In the genomic region with DNA sequence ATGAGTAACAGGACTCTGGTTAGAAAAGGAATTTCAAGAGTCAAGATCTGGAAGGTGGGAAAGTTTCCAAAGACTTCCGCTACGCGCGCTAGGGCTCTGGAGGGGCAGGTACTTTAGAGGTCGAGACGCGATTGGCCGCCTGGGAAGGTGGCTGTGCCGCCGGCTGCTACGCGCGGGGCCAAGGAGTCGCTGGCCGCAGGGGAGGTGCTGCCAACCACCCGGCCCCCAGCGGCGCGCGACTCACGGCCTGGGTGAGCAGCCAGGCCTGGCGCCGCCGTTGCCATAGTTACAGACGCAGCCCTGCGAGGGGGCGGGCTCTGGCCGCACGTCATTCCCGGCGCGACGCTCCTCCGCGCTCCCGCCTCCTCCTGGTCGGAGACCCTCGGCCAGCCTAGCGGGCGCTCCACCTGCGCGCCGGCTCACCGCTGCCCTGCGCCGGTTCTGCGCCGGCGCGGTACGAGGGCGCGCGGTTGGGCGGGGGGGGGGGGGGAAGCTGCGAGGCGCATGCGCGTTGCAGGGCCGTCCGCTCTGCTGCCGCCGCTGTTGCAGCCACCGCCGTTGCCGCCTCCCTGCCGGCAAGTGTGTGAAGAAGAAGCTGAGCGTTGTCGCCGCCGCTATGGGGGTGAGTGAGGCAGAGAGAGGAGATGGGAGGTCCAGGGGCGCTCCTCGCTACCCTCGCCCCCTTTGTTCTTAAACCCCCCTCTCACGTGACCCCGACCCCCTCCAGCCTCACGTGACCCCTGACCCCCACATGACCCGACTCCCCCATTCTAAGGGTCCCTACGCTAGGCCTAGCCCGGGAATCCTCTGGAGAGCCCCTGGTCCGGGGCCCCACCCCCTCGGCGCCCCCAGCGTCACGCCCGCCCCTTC, we compare ENCODE assay signal across 1 cellular context.
TF ChIP-seq lines count a peak whose summit lies in the region.

A gene (plus strand): TSS at position 522 of the 870 bp plus-strand sequence. CDS start 95 bp downstream, at position 617.

TF ChIP-seq in K562, 482 proteins besides CTCF, POLR2A, EP300 and RAD21 (continued from another document and continues in another):
- TF ChIP-seq, protein P1, sequence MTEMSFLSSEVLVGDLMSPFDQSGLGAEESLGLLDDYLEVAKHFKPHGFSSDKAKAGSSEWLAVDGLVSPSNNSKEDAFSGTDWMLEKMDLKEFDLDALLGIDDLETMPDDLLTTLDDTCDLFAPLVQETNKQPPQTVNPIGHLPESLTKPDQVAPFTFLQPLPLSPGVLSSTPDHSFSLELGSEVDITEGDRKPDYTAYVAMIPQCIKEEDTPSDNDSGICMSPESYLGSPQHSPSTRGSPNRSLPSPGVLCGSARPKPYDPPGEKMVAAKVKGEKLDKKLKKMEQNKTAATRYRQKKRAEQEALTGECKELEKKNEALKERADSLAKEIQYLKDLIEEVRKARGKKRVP (CRISPR knock-in tag; IDR thresholded peaks at IDR 0.05) = no peak
- TF ChIP-seq, protein P2, sequence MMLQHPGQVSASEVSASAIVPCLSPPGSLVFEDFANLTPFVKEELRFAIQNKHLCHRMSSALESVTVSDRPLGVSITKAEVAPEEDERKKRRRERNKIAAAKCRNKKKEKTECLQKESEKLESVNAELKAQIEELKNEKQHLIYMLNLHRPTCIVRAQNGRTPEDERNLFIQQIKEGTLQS (IDR thresholded peaks at IDR 0.05) = no peak
- TF ChIP-seq, protein P2 (CRISPR knock-in tag; conservative IDR thresholded peaks at IDR 0.05) = no peak
- TF ChIP-seq, protein P3, sequence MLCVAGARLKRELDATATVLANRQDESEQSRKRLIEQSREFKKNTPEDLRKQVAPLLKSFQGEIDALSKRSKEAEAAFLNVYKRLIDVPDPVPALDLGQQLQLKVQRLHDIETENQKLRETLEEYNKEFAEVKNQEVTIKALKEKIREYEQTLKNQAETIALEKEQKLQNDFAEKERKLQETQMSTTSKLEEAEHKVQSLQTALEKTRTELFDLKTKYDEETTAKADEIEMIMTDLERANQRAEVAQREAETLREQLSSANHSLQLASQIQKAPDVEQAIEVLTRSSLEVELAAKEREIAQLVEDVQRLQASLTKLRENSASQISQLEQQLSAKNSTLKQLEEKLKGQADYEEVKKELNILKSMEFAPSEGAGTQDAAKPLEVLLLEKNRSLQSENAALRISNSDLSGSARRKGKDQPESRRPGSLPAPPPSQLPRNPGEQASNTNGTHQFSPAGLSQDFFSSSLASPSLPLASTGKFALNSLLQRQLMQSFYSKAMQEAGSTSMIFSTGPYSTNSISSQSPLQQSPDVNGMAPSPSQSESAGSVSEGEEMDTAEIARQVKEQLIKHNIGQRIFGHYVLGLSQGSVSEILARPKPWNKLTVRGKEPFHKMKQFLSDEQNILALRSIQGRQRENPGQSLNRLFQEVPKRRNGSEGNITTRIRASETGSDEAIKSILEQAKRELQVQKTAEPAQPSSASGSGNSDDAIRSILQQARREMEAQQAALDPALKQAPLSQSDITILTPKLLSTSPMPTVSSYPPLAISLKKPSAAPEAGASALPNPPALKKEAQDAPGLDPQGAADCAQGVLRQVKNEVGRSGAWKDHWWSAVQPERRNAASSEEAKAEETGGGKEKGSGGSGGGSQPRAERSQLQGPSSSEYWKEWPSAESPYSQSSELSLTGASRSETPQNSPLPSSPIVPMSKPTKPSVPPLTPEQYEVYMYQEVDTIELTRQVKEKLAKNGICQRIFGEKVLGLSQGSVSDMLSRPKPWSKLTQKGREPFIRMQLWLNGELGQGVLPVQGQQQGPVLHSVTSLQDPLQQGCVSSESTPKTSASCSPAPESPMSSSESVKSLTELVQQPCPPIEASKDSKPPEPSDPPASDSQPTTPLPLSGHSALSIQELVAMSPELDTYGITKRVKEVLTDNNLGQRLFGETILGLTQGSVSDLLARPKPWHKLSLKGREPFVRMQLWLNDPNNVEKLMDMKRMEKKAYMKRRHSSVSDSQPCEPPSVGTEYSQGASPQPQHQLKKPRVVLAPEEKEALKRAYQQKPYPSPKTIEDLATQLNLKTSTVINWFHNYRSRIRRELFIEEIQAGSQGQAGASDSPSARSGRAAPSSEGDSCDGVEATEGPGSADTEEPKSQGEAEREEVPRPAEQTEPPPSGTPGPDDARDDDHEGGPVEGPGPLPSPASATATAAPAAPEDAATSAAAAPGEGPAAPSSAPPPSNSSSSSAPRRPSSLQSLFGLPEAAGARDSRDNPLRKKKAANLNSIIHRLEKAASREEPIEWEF (CRISPR knock-in tag; IDR thresholded peaks at IDR 0.05) = no peak
- TF ChIP-seq CTBP1 (IDR thresholded peaks at IDR 0.05; ENCODE audit: borderline replicate concordance) = peak; percentile 88
- no peak for TF ChIP-seq ZNF282 (CRISPR knock-in tag; IDR thresholded peaks at IDR 0.05)
- TF ChIP-seq, protein P4, sequence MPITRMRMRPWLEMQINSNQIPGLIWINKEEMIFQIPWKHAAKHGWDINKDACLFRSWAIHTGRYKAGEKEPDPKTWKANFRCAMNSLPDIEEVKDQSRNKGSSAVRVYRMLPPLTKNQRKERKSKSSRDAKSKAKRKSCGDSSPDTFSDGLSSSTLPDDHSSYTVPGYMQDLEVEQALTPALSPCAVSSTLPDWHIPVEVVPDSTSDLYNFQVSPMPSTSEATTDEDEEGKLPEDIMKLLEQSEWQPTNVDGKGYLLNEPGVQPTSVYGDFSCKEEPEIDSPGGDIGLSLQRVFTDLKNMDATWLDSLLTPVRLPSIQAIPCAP (CRISPR knock-in tag; IDR thresholded peaks at IDR 0.05; ENCODE audit: borderline replicate concordance) = no peak
- TF ChIP-seq SIRT6 (IDR thresholded peaks at IDR 0.05; ENCODE audit: low read depth, low read length) = no peak
- TF ChIP-seq HIVEP1 (CRISPR knock-in tag; IDR thresholded peaks at IDR 0.05) = no peak
- TF ChIP-seq, protein P5, sequence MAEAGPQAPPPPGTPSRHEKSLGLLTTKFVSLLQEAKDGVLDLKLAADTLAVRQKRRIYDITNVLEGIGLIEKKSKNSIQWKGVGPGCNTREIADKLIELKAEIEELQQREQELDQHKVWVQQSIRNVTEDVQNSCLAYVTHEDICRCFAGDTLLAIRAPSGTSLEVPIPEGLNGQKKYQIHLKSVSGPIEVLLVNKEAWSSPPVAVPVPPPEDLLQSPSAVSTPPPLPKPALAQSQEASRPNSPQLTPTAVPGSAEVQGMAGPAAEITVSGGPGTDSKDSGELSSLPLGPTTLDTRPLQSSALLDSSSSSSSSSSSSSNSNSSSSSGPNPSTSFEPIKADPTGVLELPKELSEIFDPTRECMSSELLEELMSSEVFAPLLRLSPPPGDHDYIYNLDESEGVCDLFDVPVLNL (CRISPR knock-in tag; IDR thresholded peaks at IDR 0.05; ENCODE audit: low read depth) = peak; percentile 56; the same call in 1 of the 2 replicates
- no peak for TF ChIP-seq ZNF217 (CRISPR knock-in tag; IDR thresholded peaks at IDR 0.05)
- TF ChIP-seq MTA2 (IDR thresholded peaks at IDR 0.05; ENCODE audit: low read depth) = no peak
- no peak for TF ChIP-seq NCOR1 (IDR thresholded peaks at IDR 0.05)
- TF ChIP-seq ZBED1 (IDR thresholded peaks at IDR 0.05) = no peak
- TF ChIP-seq ZNF274 (IDR thresholded peaks at IDR 0.05; ENCODE audit: borderline replicate concordance, low read depth, low read length) = no peak
- no peak for TF ChIP-seq XRCC5 (IDR thresholded peaks at IDR 0.05; ENCODE audit: low read depth, low read length)
- no peak for TF ChIP-seq SMAD2 (IDR thresholded peaks at IDR 0.05; ENCODE audit: low read depth, low read length)
- TF ChIP-seq NFRKB (IDR thresholded peaks at IDR 0.05; ENCODE audit: low read depth) = no peak
- TF ChIP-seq, protein P6, sequence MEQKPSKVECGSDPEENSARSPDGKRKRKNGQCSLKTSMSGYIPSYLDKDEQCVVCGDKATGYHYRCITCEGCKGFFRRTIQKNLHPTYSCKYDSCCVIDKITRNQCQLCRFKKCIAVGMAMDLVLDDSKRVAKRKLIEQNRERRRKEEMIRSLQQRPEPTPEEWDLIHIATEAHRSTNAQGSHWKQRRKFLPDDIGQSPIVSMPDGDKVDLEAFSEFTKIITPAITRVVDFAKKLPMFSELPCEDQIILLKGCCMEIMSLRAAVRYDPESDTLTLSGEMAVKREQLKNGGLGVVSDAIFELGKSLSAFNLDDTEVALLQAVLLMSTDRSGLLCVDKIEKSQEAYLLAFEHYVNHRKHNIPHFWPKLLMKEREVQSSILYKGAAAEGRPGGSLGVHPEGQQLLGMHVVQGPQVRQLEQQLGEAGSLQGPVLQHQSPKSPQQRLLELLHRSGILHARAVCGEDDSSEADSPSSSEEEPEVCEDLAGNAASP (IDR thresholded peaks at IDR 0.05) = no peak
- no peak for TF ChIP-seq POLR3A (IDR thresholded peaks at IDR 0.05; ENCODE audit: borderline replicate concordance, extremely low read depth, insufficient read depth, insufficient read length)
- peak; percentile 88 for TF ChIP-seq BMI1 (IDR thresholded peaks at IDR 0.05; ENCODE audit: low read length)
- peak in 1 of 2 experiments; percentile 97; a peak in 2 of 4 replicates for TF ChIP-seq CSDE1 (IDR thresholded peaks at IDR 0.05)
- TF ChIP-seq ZNF253 (CRISPR knock-in tag; conservative IDR thresholded peaks at IDR 0.05) = no peak
- TF ChIP-seq, protein P7, sequence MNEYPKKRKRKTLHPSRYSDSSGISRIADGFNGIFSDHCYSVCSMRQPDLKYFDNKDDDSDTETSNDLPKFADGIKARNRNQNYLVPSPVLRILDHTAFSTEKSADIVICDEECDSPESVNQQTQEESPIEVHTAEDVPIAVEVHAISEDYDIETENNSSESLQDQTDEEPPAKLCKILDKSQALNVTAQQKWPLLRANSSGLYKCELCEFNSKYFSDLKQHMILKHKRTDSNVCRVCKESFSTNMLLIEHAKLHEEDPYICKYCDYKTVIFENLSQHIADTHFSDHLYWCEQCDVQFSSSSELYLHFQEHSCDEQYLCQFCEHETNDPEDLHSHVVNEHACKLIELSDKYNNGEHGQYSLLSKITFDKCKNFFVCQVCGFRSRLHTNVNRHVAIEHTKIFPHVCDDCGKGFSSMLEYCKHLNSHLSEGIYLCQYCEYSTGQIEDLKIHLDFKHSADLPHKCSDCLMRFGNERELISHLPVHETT (CRISPR knock-in tag; conservative IDR thresholded peaks at IDR 0.05 in 1 of 2, IDR thresholded peaks at IDR 0.05 in 1 of 2) = peak in 1 of 2 experiments; percentile 71; a peak in 2 of 4 replicates
- TF ChIP-seq, protein P8, sequence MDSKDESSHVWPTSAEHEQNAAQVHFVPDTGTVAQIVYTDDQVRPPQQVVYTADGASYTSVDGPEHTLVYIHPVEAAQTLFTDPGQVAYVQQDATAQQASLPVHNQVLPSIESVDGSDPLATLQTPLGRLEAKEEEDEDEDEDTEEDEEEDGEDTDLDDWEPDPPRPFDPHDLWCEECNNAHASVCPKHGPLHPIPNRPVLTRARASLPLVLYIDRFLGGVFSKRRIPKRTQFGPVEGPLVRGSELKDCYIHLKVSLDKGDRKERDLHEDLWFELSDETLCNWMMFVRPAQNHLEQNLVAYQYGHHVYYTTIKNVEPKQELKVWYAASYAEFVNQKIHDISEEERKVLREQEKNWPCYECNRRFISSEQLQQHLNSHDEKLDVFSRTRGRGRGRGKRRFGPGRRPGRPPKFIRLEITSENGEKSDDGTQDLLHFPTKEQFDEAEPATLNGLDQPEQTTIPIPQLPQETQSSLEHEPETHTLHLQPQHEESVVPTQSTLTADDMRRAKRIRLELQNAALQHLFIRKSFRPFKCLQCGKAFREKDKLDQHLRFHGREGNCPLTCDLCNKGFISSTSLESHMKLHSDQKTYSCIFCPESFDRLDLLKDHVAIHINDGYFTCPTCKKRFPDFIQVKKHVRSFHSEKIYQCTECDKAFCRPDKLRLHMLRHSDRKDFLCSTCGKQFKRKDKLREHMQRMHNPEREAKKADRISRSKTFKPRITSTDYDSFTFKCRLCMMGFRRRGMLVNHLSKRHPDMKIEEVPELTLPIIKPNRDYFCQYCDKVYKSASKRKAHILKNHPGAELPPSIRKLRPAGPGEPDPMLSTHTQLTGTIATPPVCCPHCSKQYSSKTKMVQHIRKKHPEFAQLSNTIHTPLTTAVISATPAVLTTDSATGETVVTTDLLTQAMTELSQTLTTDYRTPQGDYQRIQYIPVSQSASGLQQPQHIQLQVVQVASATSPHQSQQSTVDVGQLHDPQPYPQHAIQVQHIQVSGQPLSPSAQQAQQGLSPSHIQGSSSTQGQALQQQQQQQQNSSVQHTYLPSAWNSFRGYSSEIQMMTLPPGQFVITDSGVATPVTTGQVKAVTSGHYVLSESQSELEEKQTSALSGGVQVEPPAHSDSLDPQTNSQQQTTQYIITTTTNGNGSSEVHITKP (IDR thresholded peaks at IDR 0.05; ENCODE audit: partially characterized antibody) = no peak
- no peak for TF ChIP-seq SIX5 (IDR thresholded peaks at IDR 0.05; ENCODE audit: borderline replicate concordance in 1 of 2, insufficient read depth in 1 of 2, low read depth in 1 of 2, low read length in 2 of 2)
- no peak for TF ChIP-seq ZSCAN32 (CRISPR knock-in tag; IDR thresholded peaks at IDR 0.05)
- TF ChIP-seq, protein P9, sequence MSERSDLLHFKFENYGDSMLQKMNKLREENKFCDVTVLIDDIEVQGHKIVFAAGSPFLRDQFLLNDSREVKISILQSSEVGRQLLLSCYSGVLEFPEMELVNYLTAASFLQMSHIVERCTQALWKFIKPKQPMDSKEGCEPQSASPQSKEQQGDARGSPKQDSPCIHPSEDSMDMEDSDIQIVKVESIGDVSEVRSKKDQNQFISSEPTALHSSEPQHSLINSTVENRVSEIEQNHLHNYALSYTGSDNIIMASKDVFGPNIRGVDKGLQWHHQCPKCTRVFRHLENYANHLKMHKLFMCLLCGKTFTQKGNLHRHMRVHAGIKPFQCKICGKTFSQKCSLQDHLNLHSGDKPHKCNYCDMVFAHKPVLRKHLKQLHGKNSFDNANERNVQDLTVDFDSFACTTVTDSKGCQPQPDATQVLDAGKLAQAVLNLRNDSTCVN (CRISPR knock-in tag; IDR thresholded peaks at IDR 0.05) = no peak
- TF ChIP-seq ARNT (IDR thresholded peaks at IDR 0.05) = no peak
- no peak for TF ChIP-seq ETV5 (CRISPR knock-in tag; IDR thresholded peaks at IDR 0.05; ENCODE audit: low read depth)
- no peak for TF ChIP-seq GATA2 (CRISPR knock-in tag; IDR thresholded peaks at IDR 0.05)
- TF ChIP-seq ZNF436 (CRISPR knock-in tag; IDR thresholded peaks at IDR 0.05) = no peak
- no peak for TF ChIP-seq TSC22D4 (tag; IDR thresholded peaks at IDR 0.05)
- TF ChIP-seq, protein P10, sequence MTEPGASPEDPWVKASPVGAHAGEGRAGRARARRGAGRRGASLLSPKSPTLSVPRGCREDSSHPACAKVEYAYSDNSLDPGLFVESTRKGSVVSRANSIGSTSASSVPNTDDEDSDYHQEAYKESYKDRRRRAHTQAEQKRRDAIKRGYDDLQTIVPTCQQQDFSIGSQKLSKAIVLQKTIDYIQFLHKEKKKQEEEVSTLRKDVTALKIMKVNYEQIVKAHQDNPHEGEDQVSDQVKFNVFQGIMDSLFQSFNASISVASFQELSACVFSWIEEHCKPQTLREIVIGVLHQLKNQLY (CRISPR knock-in tag; conservative IDR thresholded peaks at IDR 0.05) = no peak
- peak; percentile 70 for TF ChIP-seq GABPB1 (CRISPR knock-in tag; IDR thresholded peaks at IDR 0.05)
- peak; percentile 51; the same call in 1 of the 2 replicates for TF ChIP-seq E2F3 (CRISPR knock-in tag; IDR thresholded peaks at IDR 0.05)
- TF ChIP-seq EWSR1 (IDR thresholded peaks at IDR 0.05; ENCODE audit: borderline replicate concordance, low read depth, partially characterized antibody) = no peak
- TF ChIP-seq SAFB (IDR thresholded peaks at IDR 0.05; ENCODE audit: borderline replicate concordance, low read depth, low read length) = no peak
- no peak for TF ChIP-seq TRIM24 (IDR thresholded peaks at IDR 0.05)
- no peak for TF ChIP-seq SRSF7 (optimal IDR thresholded peaks at IDR 0.05; ENCODE audit: low read depth, low read length)
- TF ChIP-seq RUNX1 (IDR thresholded peaks at IDR 0.05; ENCODE audit: low read depth) = no peak
- no peak for TF ChIP-seq TAF15 (IDR thresholded peaks at IDR 0.05; ENCODE audit: low read depth, low read length)
- TF ChIP-seq CBX2 (IDR thresholded peaks at IDR 0.05; ENCODE audit: insufficient read depth, low read length, poor library complexity, severe bottlenecking) = no peak
